18 cellular contexts compared by ENCODE assay signal in the genomic region with DNA sequence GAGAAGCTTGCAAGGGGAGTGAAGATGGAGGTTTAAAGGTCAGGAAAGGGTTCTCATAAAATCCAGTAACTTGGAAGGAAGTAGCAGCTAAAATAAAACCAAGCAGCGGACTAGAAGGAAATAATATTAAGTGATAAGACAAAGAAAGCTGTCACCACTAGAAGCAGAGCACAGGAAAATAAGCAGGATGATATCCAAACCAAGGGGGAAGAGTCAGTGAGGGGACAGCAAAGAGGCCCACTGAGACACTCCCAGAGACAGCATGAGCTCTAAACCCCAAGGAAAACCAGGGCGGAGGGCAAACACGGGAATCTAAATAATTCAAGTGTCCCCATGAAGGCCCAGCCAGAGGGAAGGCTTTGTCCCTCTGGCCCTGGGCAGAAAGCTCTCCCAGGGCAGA. TPM values are rescaled to one million over a fixed set of nuclear protein-coding genes. Genes with fewer than 3 reads are reported as not detected.
"Had no signal": no experiment of that assay in that cellular context is flagged by ENCODE, and none has a peak within 500 bp of the region (broad histone marks: within the 10 kb centered on the region; RNA-seq: fewer than 3 reads in every experiment).

No MANE protein-coding gene starts in this region.

- ATAC-seq: left lung; natural killer cell treated with Interleukin-12 subunit alpha and Interleukin-12 subunit beta and Interleukin-15 and Interleukin-18, amount 100 ng/mL, for 72 hours; psoas muscle; stimulated activated naive B cell treated with anti-CD40 and anti-IgM and Interleukin-4, amounts not matched to agents 10 μg/mL and 1 μg/mL and 100 μg/mL, for 72 hours had no signal

- H3K4me1 ChIP-seq: body of pancreas, left lung, psoas muscle had no signal

- H3K9me3 Mint-ChIP-seq: activated naive CD8-positive, alpha-beta T cell treated with anti-CD3 and anti-CD28 coated beads for 36 hours; activated T-helper 1 cell treated with anti-CD3 and anti-CD28 coated beads, Interleukin-12 subunit alpha, Interleukin-12 subunit beta, Interleukin-2, Interleukin-4 antibody, amounts not matched to agents 30 ng/mL and 10 ng/mL and 1 ng/mL, durations not matched to agents 14 hours and 24 hours and 36 hours; natural killer cell treated with Interleukin-12 subunit alpha and Interleukin-12 subunit beta and Interleukin-15 and Interleukin-18, amount 100 ng/mL, for 72 hours had no signal

- H3K4me3 ChIP-seq: body of pancreas, left lung, psoas muscle, thyroid gland had no signal

- H3K27ac ChIP-seq: left lung, psoas muscle had no signal

- DNase-seq: activated naive CD8-positive, alpha-beta T cell treated with anti-CD3 and anti-CD28 coated beads for 36 hours; amygdala; cortex of kidney; effector CD4-positive, alpha-beta T cell; foreskin melanocyte; left lung; mesendoderm; occipital lobe; psoas muscle; stimulated activated CD4-positive, alpha-beta T cell treated with anti-CD3 and anti-CD28 coated beads, Interleukin-4, amount 100 ng/mL, for 1 hour; stimulated activated naive B cell treated with anti-CD40 and anti-IgM and Interleukin-4, amounts not matched to agents 10 μg/mL and 1 μg/mL and 100 μg/mL, for 72 hours; SW 1271; thyroid gland had no signal

- H3K9me3 ChIP-seq: body of pancreas, left lung, psoas muscle, thyroid gland had no signal

- H3K27ac Mint-ChIP-seq: activated naive CD8-positive, alpha-beta T cell treated with anti-CD3 and anti-CD28 coated beads for 36 hours; activated T-helper 1 cell treated with anti-CD3 and anti-CD28 coated beads, Interleukin-12 subunit alpha, Interleukin-12 subunit beta, Interleukin-2, Interleukin-4 antibody, amounts not matched to agents 30 ng/mL and 10 ng/mL and 1 ng/mL, durations not matched to agents 14 hours and 24 hours and 36 hours; natural killer cell treated with Interleukin-12 subunit alpha and Interleukin-12 subunit beta and Interleukin-15 and Interleukin-18, amount 100 ng/mL, for 72 hours; stimulated activated naive B cell treated with anti-CD40 and anti-IgM and Interleukin-4, amounts not matched to agents 10 μg/mL and 1 μg/mL and 100 μg/mL, for 72 hours had no signal

- H3K4me1 Mint-ChIP-seq: activated naive CD8-positive, alpha-beta T cell treated with anti-CD3 and anti-CD28 coated beads for 36 hours; stimulated activated naive B cell treated with anti-CD40 and anti-IgM and Interleukin-4, amounts not matched to agents 10 μg/mL and 1 μg/mL and 100 μg/mL, for 72 hours had no signal

- H3K4me3 Mint-ChIP-seq: activated naive CD8-positive, alpha-beta T cell treated with anti-CD3 and anti-CD28 coated beads for 36 hours; activated T-helper 1 cell treated with anti-CD3 and anti-CD28 coated beads, Interleukin-12 subunit alpha, Interleukin-12 subunit beta, Interleukin-2, Interleukin-4 antibody, amounts not matched to agents 30 ng/mL and 10 ng/mL and 1 ng/mL, durations not matched to agents 14 hours and 24 hours and 36 hours; natural killer cell treated with Interleukin-12 subunit alpha and Interleukin-12 subunit beta and Interleukin-15 and Interleukin-18, amount 100 ng/mL, for 72 hours; stimulated activated naive B cell treated with anti-CD40 and anti-IgM and Interleukin-4, amounts not matched to agents 10 μg/mL and 1 μg/mL and 100 μg/mL, for 72 hours had no signal

- H3K36me3 ChIP-seq: left lung, thyroid gland had no signal

- H3K27me3 Mint-ChIP-seq: activated naive CD8-positive, alpha-beta T cell treated with anti-CD3 and anti-CD28 coated beads for 36 hours; natural killer cell treated with Interleukin-12 subunit alpha and Interleukin-12 subunit beta and Interleukin-15 and Interleukin-18, amount 100 ng/mL, for 72 hours; stimulated activated naive B cell treated with anti-CD40 and anti-IgM and Interleukin-4, amounts not matched to agents 10 μg/mL and 1 μg/mL and 100 μg/mL, for 72 hours had no signal

- H3K36me3 Mint-ChIP-seq: activated naive CD8-positive, alpha-beta T cell treated with anti-CD3 and anti-CD28 coated beads for 36 hours; natural killer cell treated with Interleukin-12 subunit alpha and Interleukin-12 subunit beta and Interleukin-15 and Interleukin-18, amount 100 ng/mL, for 72 hours; stimulated activated naive B cell treated with anti-CD40 and anti-IgM and Interleukin-4, amounts not matched to agents 10 μg/mL and 1 μg/mL and 100 μg/mL, for 72 hours had no signal

- H3K27me3 ChIP-seq: body of pancreas, left lung, thyroid gland had no signal

RNA-seq across cellular contexts. Expression of gene PDE10A, which starts 13.9 kb away (rescaled TPM):
- total RNA-seq: activated CD8-positive, alpha-beta memory T cell treated with anti-CD3 and anti-CD28 coated beads for 36 hours; activated naive CD8-positive, alpha-beta T cell treated with anti-CD3 and anti-CD28 coated beads for 36 hours; activated T-helper 1 cell treated with anti-CD3 and anti-CD28 coated beads, Interleukin-12 subunit alpha, Interleukin-12 subunit beta, Interleukin-2, Interleukin-4 antibody, amounts not matched to agents 30 ng/mL and 10 ng/mL and 1 ng/mL, durations not matched to agents 14 hours and 24 hours and 36 hours; natural killer cell treated with Interleukin-12 subunit alpha and Interleukin-12 subunit beta and Interleukin-15 and Interleukin-18, amount 100 ng/mL, for 72 hours; T-helper 2 cell treated with Interferon-gamma antibody and Interleukin-4, amounts not matched to agents 100 ng/mL and 5 ng/mL, for 36 hours had no signal
